In genomic region chr18:77080283-77080682, GRCh38 we compare ENCODE assay signal across 10 cellular contexts. TPM values are rescaled to one million over a fixed set of nuclear protein-coding genes. Genes with fewer than 3 reads are reported as not detected.
DNase-seq lines count a peak whose midpoint lies in the region; ATAC-seq and TF ChIP-seq lines count a peak whose summit lies in the region.
"Had no signal": no experiment of that assay in that cellular context is flagged by ENCODE, and none has a peak within 500 bp of the region (broad histone marks: within the 10 kb centered on the region; RNA-seq: fewer than 3 reads in every experiment).

No MANE protein-coding gene starts in this region.

- H4K20me1 ChIP-seq in OCI-LY7 (ENCODE audit: insufficient read depth, low read length), result no peaks in the 10 kb centered on the region

- H3K4me1 ChIP-seq in OCI-LY7 (ENCODE audit: insufficient read depth, low read length, poor library complexity, severe bottlenecking), result peaks cover 21% of the 10 kb centered on the region

- CTCF ChIA-PET in activated CD4-positive, alpha-beta T cell treated with anti-CD3 and anti-CD28 coated beads for 36 hours (lab: Charles Lee), result no interaction called here
- CTCF ChIA-PET in activated CD4-positive, alpha-beta T cell treated with anti-CD3 and anti-CD28 coated beads, Interleukin-2, amount 10 ng/mL, durations not matched to agents 7 days and 5 days (lab: Charles Lee), result interaction anchor here (1.5 to 2.4 kb wide), 3 partner anchors 9 to 13 kb away, joined by 4 to 5 read pairs (median 4); no protein-coding TSS in a partner anchor
- CTCF ChIA-PET in OCI-LY7 (lab: Charles Lee; ENCODE audit: unreplicated experiment), result no interaction called here

- H3K9me3 ChIP-seq in OCI-LY7 (ENCODE audit: low read length), result no peaks in the 10 kb centered on the region
- H3K9me3 ChIP-seq: A549 had no signal

- ATAC-seq in activated CD4-positive, alpha-beta T cell treated with anti-CD3 and anti-CD28 coated beads for 36 hours, result peak; percentile 40
- ATAC-seq in HG02938 (IDR thresholded peaks at IDR 0.05; ENCODE audit: unreplicated experiment) (peak; percentile 83), left colon (no peak)
- peak; percentile 75 for ATAC-seq in stimulated activated effector memory CD8-positive, alpha-beta T cell treated with anti-CD3 and anti-CD28 coated beads, Interleukin-12 subunit alpha, Interleukin-12 subunit beta, amount 100 ng/mL, for 72 hours
- ATAC-seq: A549, K562 had no signal

- H3K27ac Mint-ChIP-seq in activated CD4-positive, alpha-beta T cell treated with anti-CD3 and anti-CD28 coated beads for 36 hours, result peak overlapping the region; percentile 19
- H3K27ac Mint-ChIP-seq in activated CD4-positive, alpha-beta T cell treated with anti-CD3 and anti-CD28 coated beads, Interleukin-2, amount 10 ng/mL, durations not matched to agents 7 days and 5 days, result no peak overlapping the region
- no peak overlapping the region for H3K27ac Mint-ChIP-seq in stimulated activated effector memory CD8-positive, alpha-beta T cell treated with anti-CD3 and anti-CD28 coated beads, Interleukin-12 subunit alpha, Interleukin-12 subunit beta, amount 100 ng/mL, for 72 hours
- H3K27ac Mint-ChIP-seq in activated T-helper 2 cell treated with anti-CD3 and anti-CD28 coated beads, Interferon-gamma antibody, Interleukin-2, Interleukin-4, amounts not matched to agents 10 μg/mL and 5 μg/mL and 100 μg/mL, durations not matched to agents 14 hours and 24 hours and 36 hours, result no peak overlapping the region

- peak overlapping the region; percentile 82 for H3K4me2 ChIP-seq in OCI-LY7 (ENCODE audit: low read length)

- POLR2A ChIA-PET in activated CD4-positive, alpha-beta T cell treated with anti-CD3 and anti-CD28 coated beads for 36 hours (lab: Charles Lee), result interaction anchor here (0.7 kb wide), 1 partner anchor 18 kb away, joined by 8 read pairs; no protein-coding TSS in a partner anchor
- POLR2A ChIA-PET in activated CD4-positive, alpha-beta T cell treated with anti-CD3 and anti-CD28 coated beads, Interleukin-2, amount 10 ng/mL, durations not matched to agents 7 days and 5 days (lab: Charles Lee), result no interaction called here
- POLR2A ChIA-PET in OCI-LY7 (lab: Charles Lee), result interaction anchor here (0.6 kb wide), 1 partner anchor 203 kb away, joined by 3 read pairs; no protein-coding TSS in a partner anchor

- intact Hi-C loops in activated CD4-positive, alpha-beta T cell treated with anti-CD3 and anti-CD28 coated beads for 36 hours (cut with DNase I, micrococcal nuclease), result no loop called here
- intact Hi-C loops in OCI-LY7 (cut with micrococcal nuclease; ENCODE audit: unreplicated experiment), result loop anchor here (2.0 kb wide), 2 partner anchors 17 to 19 kb away; no protein-coding TSS in a partner anchor
- intact Hi-C loops in activated T-helper 2 cell treated with anti-CD3 and anti-CD28 coated beads, Interferon-gamma antibody, Interleukin-2, Interleukin-4, amounts not matched to agents 10 μg/mL and 5 μg/mL and 100 μg/mL, durations not matched to agents 14 hours and 24 hours and 36 hours (cut with micrococcal nuclease), result no loop called here
- intact Hi-C loops in left colon (cut with DNase I, micrococcal nuclease), result no loop called here

- H3K27me3 Mint-ChIP-seq in activated CD4-positive, alpha-beta T cell treated with anti-CD3 and anti-CD28 coated beads for 36 hours, result no peaks in the 10 kb centered on the region
- H3K27me3 Mint-ChIP-seq in activated CD4-positive, alpha-beta T cell treated with anti-CD3 and anti-CD28 coated beads, Interleukin-2, amount 10 ng/mL, durations not matched to agents 7 days and 5 days, result no peaks in the 10 kb centered on the region
- no peaks in the 10 kb centered on the region for H3K27me3 Mint-ChIP-seq in activated T-helper 2 cell treated with anti-CD3 and anti-CD28 coated beads, Interferon-gamma antibody, Interleukin-2, Interleukin-4, amounts not matched to agents 10 μg/mL and 5 μg/mL and 100 μg/mL, durations not matched to agents 14 hours and 24 hours and 36 hours (ENCODE audit: low read depth)

- H3K9me2 ChIP-seq in OCI-LY7 (ENCODE audit: insufficient read depth, low read length), result no peaks in the 10 kb centered on the region

- no peak overlapping the region for H2AFZ ChIP-seq in OCI-LY7 (ENCODE audit: low read length)

- peaks cover 12% of the 10 kb centered on the region; the same call in 1 of the 2 replicates for H3K79me2 ChIP-seq in OCI-LY7 (ENCODE audit: insufficient read depth, low read depth, low read length)

- peak overlapping the region; percentile 46 for H3K27ac ChIP-seq in OCI-LY7 (ENCODE audit: low read depth, low read length, poor library complexity, severe bottlenecking)

- peaks cover 75% of the 10 kb centered on the region for H3K4me1 Mint-ChIP-seq in activated CD4-positive, alpha-beta T cell treated with anti-CD3 and anti-CD28 coated beads for 36 hours
- H3K4me1 Mint-ChIP-seq in activated CD4-positive, alpha-beta T cell treated with anti-CD3 and anti-CD28 coated beads, Interleukin-2, amount 10 ng/mL, durations not matched to agents 7 days and 5 days, result peaks cover 71% of the 10 kb centered on the region
- H3K4me1 Mint-ChIP-seq in stimulated activated effector memory CD8-positive, alpha-beta T cell treated with anti-CD3 and anti-CD28 coated beads, Interleukin-12 subunit alpha, Interleukin-12 subunit beta, amount 100 ng/mL, for 72 hours, result peaks cover 76% of the 10 kb centered on the region
- H3K4me1 Mint-ChIP-seq in activated T-helper 2 cell treated with anti-CD3 and anti-CD28 coated beads, Interferon-gamma antibody, Interleukin-2, Interleukin-4, amounts not matched to agents 10 μg/mL and 5 μg/mL and 100 μg/mL, durations not matched to agents 14 hours and 24 hours and 36 hours (ENCODE audit: low read depth), result peaks cover 41% of the 10 kb centered on the region

- peaks cover 36% of the 10 kb centered on the region for H3K36me3 Mint-ChIP-seq in activated CD4-positive, alpha-beta T cell treated with anti-CD3 and anti-CD28 coated beads for 36 hours (ENCODE audit: low read depth)
- H3K36me3 Mint-ChIP-seq in activated CD4-positive, alpha-beta T cell treated with anti-CD3 and anti-CD28 coated beads, Interleukin-2, amount 10 ng/mL, durations not matched to agents 7 days and 5 days (ENCODE audit: low read depth), result peaks cover 67% of the 10 kb centered on the region
- peaks cover 37% of the 10 kb centered on the region for H3K36me3 Mint-ChIP-seq in stimulated activated effector memory CD8-positive, alpha-beta T cell treated with anti-CD3 and anti-CD28 coated beads, Interleukin-12 subunit alpha, Interleukin-12 subunit beta, amount 100 ng/mL, for 72 hours
- H3K36me3 Mint-ChIP-seq in activated T-helper 2 cell treated with anti-CD3 and anti-CD28 coated beads, Interferon-gamma antibody, Interleukin-2, Interleukin-4, amounts not matched to agents 10 μg/mL and 5 μg/mL and 100 μg/mL, durations not matched to agents 14 hours and 24 hours and 36 hours (ENCODE audit: low read depth), result peaks cover 64% of the 10 kb centered on the region

- no peak for TF ChIP-seq CTCF in OCI-LY7 (conservative IDR thresholded peaks at IDR 0.05; ENCODE audit: low read length)

- DNase-seq in activated CD4-positive, alpha-beta T cell treated with anti-CD3 and anti-CD28 coated beads for 36 hours, result no peak
- no peak for DNase-seq in activated CD4-positive, alpha-beta T cell treated with anti-CD3 and anti-CD28 coated beads, Interleukin-2, amount 10 ng/mL, durations not matched to agents 7 days and 5 days
- DNase-seq in OCI-LY7 (ENCODE audit: low spot score) (peak; percentile 60), NCI-H2227 (lab: John Stamatoyannopoulos, UW; ENCODE audit: unreplicated experiment) (no peak), left colon (no peak)
- no peak for DNase-seq in stimulated activated effector memory CD8-positive, alpha-beta T cell treated with anti-CD3 and anti-CD28 coated beads, Interleukin-12 subunit alpha, Interleukin-12 subunit beta, amount 100 ng/mL, for 72 hours (ENCODE audit: low spot score in 2 of 2)
- DNase-seq in activated T-helper 2 cell treated with anti-CD3 and anti-CD28 coated beads, Interferon-gamma antibody, Interleukin-2, Interleukin-4, amounts not matched to agents 10 μg/mL and 5 μg/mL and 100 μg/mL, durations not matched to agents 14 hours and 24 hours and 36 hours (ENCODE audit: low spot score), result no peak

- no peak overlapping the region for H3K4me3 Mint-ChIP-seq in activated CD4-positive, alpha-beta T cell treated with anti-CD3 and anti-CD28 coated beads for 36 hours
- H3K4me3 Mint-ChIP-seq in activated CD4-positive, alpha-beta T cell treated with anti-CD3 and anti-CD28 coated beads, Interleukin-2, amount 10 ng/mL, durations not matched to agents 7 days and 5 days, result no peak overlapping the region
- peak overlapping the region; percentile 46 for H3K4me3 Mint-ChIP-seq in stimulated activated effector memory CD8-positive, alpha-beta T cell treated with anti-CD3 and anti-CD28 coated beads, Interleukin-12 subunit alpha, Interleukin-12 subunit beta, amount 100 ng/mL, for 72 hours
- H3K4me3 Mint-ChIP-seq in activated T-helper 2 cell treated with anti-CD3 and anti-CD28 coated beads, Interferon-gamma antibody, Interleukin-2, Interleukin-4, amounts not matched to agents 10 μg/mL and 5 μg/mL and 100 μg/mL, durations not matched to agents 14 hours and 24 hours and 36 hours (ENCODE audit: low read depth), result no peak overlapping the region

- no TSS peak for BruUV-seq in OCI-LY7 (replicated peaks; lab: Mats Ljungman, UMichigan)

- no peaks in the 10 kb centered on the region for H3K36me3 ChIP-seq in OCI-LY7 (ENCODE audit: insufficient read depth, low read length)

- H3K4me3 ChIP-seq in OCI-LY7 (ENCODE audit: low read depth, low read length, poor library complexity, severe bottlenecking), result peak overlapping the region; percentile 32
- H3K4me3 ChIP-seq: A549, K562 had no signal

- no peaks in the 10 kb centered on the region for H3K9me3 Mint-ChIP-seq in activated CD4-positive, alpha-beta T cell treated with anti-CD3 and anti-CD28 coated beads for 36 hours (ENCODE audit: low read depth)
- H3K9me3 Mint-ChIP-seq in activated CD4-positive, alpha-beta T cell treated with anti-CD3 and anti-CD28 coated beads, Interleukin-2, amount 10 ng/mL, durations not matched to agents 7 days and 5 days, result no peaks in the 10 kb centered on the region
- H3K9me3 Mint-ChIP-seq in stimulated activated effector memory CD8-positive, alpha-beta T cell treated with anti-CD3 and anti-CD28 coated beads, Interleukin-12 subunit alpha, Interleukin-12 subunit beta, amount 100 ng/mL, for 72 hours, result no peaks in the 10 kb centered on the region
- H3K9me3 Mint-ChIP-seq in activated T-helper 2 cell treated with anti-CD3 and anti-CD28 coated beads, Interferon-gamma antibody, Interleukin-2, Interleukin-4, amounts not matched to agents 10 μg/mL and 5 μg/mL and 100 μg/mL, durations not matched to agents 14 hours and 24 hours and 36 hours, result no peaks in the 10 kb centered on the region

RNA-seq across cellular contexts. Expression of gene MBP, which starts 52.3 kb away (rescaled TPM):
- total RNA-seq in activated CD4-positive, alpha-beta T cell treated with anti-CD3 and anti-CD28 coated beads for 36 hours, result 10 to 100 TPM; 47.0 to 65.7 TPM
- total RNA-seq in activated CD4-positive, alpha-beta T cell treated with anti-CD3 and anti-CD28 coated beads, Interleukin-2, amount 10 ng/mL, durations not matched to agents 7 days and 5 days, result 100 to 1,000 TPM; 111 to 133 TPM
- total RNA-seq in OCI-LY7 (2014; rRNA removed; shearing (Covaris generic)), result 13.5 and 16.4 TPM in 2 replicates
- 25.2 and 28.9 TPM in 2 replicates for total RNA-seq in OCI-LY7 (2022)
- total RNA-seq in activated T-helper 2 cell treated with anti-CD3 and anti-CD28 coated beads, Interferon-gamma antibody, Interleukin-2, Interleukin-4, amounts not matched to agents 10 μg/mL and 5 μg/mL and 100 μg/mL, durations not matched to agents 14 hours and 24 hours and 36 hours, result 53.7 and 54.3 TPM in 2 replicates
- total RNA-seq in left colon, result 10 to 100 TPM; 48.5 to 51.6 TPM
